Comparison of ENCODE assay signal across 8 cellular contexts in genomic region chr20:31675828-31676533, GRCh38. TPM values are rescaled to one million over a fixed set of nuclear protein-coding genes. Genes with fewer than 3 reads are reported as not detected.
DNase-seq lines count a peak whose midpoint lies in the region; ATAC-seq and TF ChIP-seq lines count a peak whose summit lies in the region.

No MANE protein-coding gene starts in this region.

- CTCF ChIA-PET in T-cell (lab: Charles Lee) = interaction anchor here (0.8 to 3.6 kb wide), 9 partner anchors 8 to 63 kb away, joined by 3 to 42 read pairs (median 5); no protein-coding TSS in a partner anchor

- TF ChIP-seq POLR2A in adrenal gland (IDR thresholded peaks at IDR 0.05) = no peak

- DNase-seq in AML-193 (lab: John Stamatoyannopoulos, UW) (peak; percentile 44 to 57), GM23338 (ENCODE audit: low spot score) (no peak), T-cell (peak in 32 of 34 experiments; percentile 24 to 75 (median 55)), adrenal gland (peak in 3 of 7 donors; percentile 39 to 69 (median 46)), memory B cell (ENCODE audit: low spot score in 2 of 2) (no peak)
- peak; percentile 75 for DNase-seq in stimulated activated CD8-positive, alpha-beta memory T cell treated with anti-CD3 and anti-CD28 coated beads, Interleukin-4, amount 100 ng/mL, for 48 hours

- 0 out of 2 replicates have a peak, but pooled peaks cover 12% of the 10 kb centered on the region for H3K36me3 ChIP-seq in GM23338 (ENCODE audit: insufficient read depth)
- no peaks in the 10 kb centered on the region for H3K36me3 ChIP-seq in adrenal gland (replicated peaks in 1 of 2)

- peaks cover 17% of the 10 kb centered on the region for H3K4me1 ChIP-seq in GM23338 (ENCODE audit: insufficient read depth)
- H3K4me1 ChIP-seq in adrenal gland (replicated peaks in 1 of 2) = peaks cover 51 to 88% of the 10 kb centered on the region in 2 donors

- H3K27ac ChIP-seq in GM23338 (ENCODE audit: low read depth) (peak overlapping the region; percentile 40), adrenal gland (peak overlapping the region; percentile 22 to 94 (median 85))

- peaks cover 55% of the 10 kb centered on the region for H3K79me2 ChIP-seq in GM23338 (replicated peaks; ENCODE audit: insufficient read depth)

- H3K9me3 ChIP-seq in adrenal gland (replicated peaks in 1 of 3) = no peaks in the 10 kb centered on the region

- H3K27me3 Mint-ChIP-seq in GM23338 (ENCODE audit: insufficient read depth, low read depth, poor library complexity) (peaks cover 5% of the 10 kb centered on the region), T-cell (no peaks in the 10 kb centered on the region), memory B cell (no peaks in the 10 kb centered on the region)

- H3K4me3 Mint-ChIP-seq in GM23338 (no peak overlapping the region), T-cell (peak overlapping the region; percentile 96 to 99 (median 96)), memory B cell (peak overlapping the region; percentile 95)

- ATAC-seq in GM23338 = no peak
- peak; percentile 72 to 77 (median 74) for ATAC-seq in T-cell (replicated peaks in 1 of 4)
- ATAC-seq in memory B cell (ENCODE audit: low read depth) = peak; percentile 42
- ATAC-seq in GM21515 (IDR thresholded peaks at IDR 0.05; ENCODE audit: unreplicated experiment) = no peak
- ATAC-seq in HG03159 (IDR thresholded peaks at IDR 0.05; ENCODE audit: unreplicated experiment) = no peak

- no peak overlapping the region for H2AFZ ChIP-seq in GM23338

- POLR2A ChIA-PET in T-cell (lab: Charles Lee) = interaction anchor here (0.5 to 0.6 kb wide), 2 partner anchors 12 to 31 kb away, joined by 6 to 7 read pairs; no protein-coding TSS in a partner anchor

- H3K4me2 ChIP-seq in GM23338 = no peak overlapping the region

- H3K27me3 ChIP-seq in GM23338 (ENCODE audit: insufficient read depth) (no peaks in the 10 kb centered on the region), adrenal gland (no peaks in the 10 kb centered on the region)

- peaks cover 20% of the 10 kb centered on the region for H3F3A ChIP-seq in GM23338 (replicated peaks; ENCODE audit: low read depth)

- H4K20me1 ChIP-seq in GM23338 (replicated peaks; ENCODE audit: insufficient read depth) = peaks cover 21% of the 10 kb centered on the region

- TF ChIP-seq CTCF in GM23338 (conservative IDR thresholded peaks at IDR 0.05; ENCODE audit: low read depth in 2 of 2) = no peak
- TF ChIP-seq CTCF in adrenal gland (IDR thresholded peaks at IDR 0.05) = no peak

- H3K4me3 ChIP-seq in GM23338 (no peak overlapping the region), adrenal gland (peak overlapping the region in 1 of 4 donors; percentile 49)

- WGBS in adrenal gland, 4 donors = 50 to 55% (median 51%) methylated on average over 10 of the region's 10 CpGs

- H3K4me1 Mint-ChIP-seq in GM23338 = peaks cover 22% of the 10 kb centered on the region
- H3K4me1 Mint-ChIP-seq in T-cell = peaks cover 75 to 85% (median 80%) of the 10 kb centered on the region in 3 donors
- H3K4me1 Mint-ChIP-seq in memory B cell = peaks cover 42% of the 10 kb centered on the region

- no peaks in the 10 kb centered on the region; the same call in 1 of the 2 replicates for H3K9me2 ChIP-seq in GM23338 (ENCODE audit: insufficient read depth)

- intact Hi-C loops in adrenal gland (cut with DNase I) = no loop called here

- peaks cover 11% of the 10 kb centered on the region for H3K36me3 Mint-ChIP-seq in GM23338 (ENCODE audit: low read depth)
- peaks cover 25% of the 10 kb centered on the region for H3K36me3 Mint-ChIP-seq in T-cell
- H3K36me3 Mint-ChIP-seq in memory B cell = peaks cover 10% of the 10 kb centered on the region

- H3K9me3 Mint-ChIP-seq in GM23338 = no peaks in the 10 kb centered on the region
- H3K9me3 Mint-ChIP-seq in T-cell = no peaks in the 10 kb centered on the region
- H3K9me3 Mint-ChIP-seq in memory B cell = no peaks in the 10 kb centered on the region

- H3K27ac Mint-ChIP-seq in GM23338 (no peak overlapping the region), T-cell (peak overlapping the region; percentile 96 to 99), memory B cell (peak overlapping the region; percentile 94)

TF ChIP-seq in GM23338, 12 proteins besides CTCF, POLR2A, EP300 and RAD21:
- TF ChIP-seq ZNF331 (CRISPR knock-in tag; IDR thresholded peaks at IDR 0.05; ENCODE audit: low read depth) (no peak), EZH2phosphoT487 (IDR thresholded peaks at IDR 0.05; ENCODE audit: unreplicated experiment) (no peak), REST (IDR thresholded peaks at IDR 0.05; ENCODE audit: unreplicated experiment) (no peak), ETS1 (IDR thresholded peaks at IDR 0.05) (no peak), ZNF114 (CRISPR knock-in tag; IDR thresholded peaks at IDR 0.05) (no peak)

RNA-seq across cellular contexts. Expression of gene COX4I2, which starts 38.3 kb away (rescaled TPM):
- not detected in 2 replicates for total RNA-seq in GM23338 (2014; rRNA removed; shearing (Covaris generic))
- polyA plus RNA-seq in GM23338 (2016; fragmentation: Nextera tagmentation; extraction: Ambion mirVana) (0.63 and 1.1 TPM in 2 replicates), adrenal gland (10 to 100 TPM in 1 of 3 donors, 1 to 10 TPM in 1, under 1 TPM in 1; 0.26 to 12.9 (median 2.8) TPM)
- total RNA-seq in T-cell (not detected), adrenal gland (not detected)

RNA-seq across cellular contexts. Expression of gene BCL2L1, which starts 46.7 kb away (rescaled TPM):
- 108 and 110 TPM in 2 replicates for total RNA-seq in GM23338 (2014; rRNA removed; shearing (Covaris generic))
- polyA plus RNA-seq in GM23338 (2016; fragmentation: Nextera tagmentation; extraction: Ambion mirVana) (39.9 and 42.4 TPM in 2 replicates), adrenal gland (10 to 100 TPM; 40.2 to 67.9 (median 40.8) TPM)
- total RNA-seq in T-cell (10 to 100 TPM; 26.6 to 33.8 (median 27.7) TPM), adrenal gland (100 to 1,000 TPM in 2 of 8 donors, 10 to 100 TPM in 6; 53.8 to 143 (median 84.6) TPM)

Comparison
In these comparisons a context has a peak if more than half of its experiments do, and no peak if none do; other contexts are left out.
1. DNase-seq: peak in AML-193 (2 of 2), T-cell (32 of 34) and stimulated activated CD8-positive, alpha-beta memory T cell treated with anti-CD3 and anti-CD28 coated beads, Interleukin-4, amount 100 ng/mL, for 48 hours (single experiment); none in GM23338 (single experiment) and memory B cell (0 of 2).
2. ATAC-seq: peak in T-cell (4 of 4) and memory B cell (single experiment); none in GM23338 (single experiment), GM21515 (single experiment) and HG03159 (single experiment).